In genomic region chr12:81128930-81129554, GRCh38 we compare ENCODE assay signal across 8 cellular contexts. TPM values are rescaled to one million over a fixed set of nuclear protein-coding genes. Genes with fewer than 3 reads are reported as not detected.
DNase-seq lines count a peak whose midpoint lies in the region; ATAC-seq and TF ChIP-seq lines count a peak whose summit lies in the region.

No MANE protein-coding gene starts in this region.

- H3K36me3 Mint-ChIP-seq in activated T-helper 17 cell treated with anti-CD3 and anti-CD28 coated beads, Interleukin-2, amount 50 U/mL, for 72 hours (ENCODE audit: low read depth): no peaks in the 10 kb centered on the region

- 2% methylated on average over 2 of the region's 2 CpGs for WGBS in liver

- H3K4me1 ChIP-seq in liver (ENCODE audit: control insufficient read depth in 4 of 4, insufficient read depth in 4 of 4, low read length in 3 of 4): peaks cover 0 to 2% (median under 1%) of the 10 kb centered on the region in 4 donors

- no peaks in the 10 kb centered on the region for H3K9me3 ChIP-seq in liver (ENCODE audit: control insufficient read depth in 4 of 4, low read length in 3 of 4)

- H3K27me3 Mint-ChIP-seq in activated T-helper 17 cell treated with anti-CD3 and anti-CD28 coated beads, Interleukin-2, amount 50 U/mL, for 72 hours: no peaks in the 10 kb centered on the region

- H3K9ac ChIP-seq in liver (ENCODE audit: low read depth in 1 of 2, low read length in 2 of 2): no peak overlapping the region

- peak; percentile 55 for DNase-seq in EH (ENCODE audit: low read depth)
- DNase-seq in NCI-H748 treated with DMSO at 0.1 percent for 48 hours (lab: John Stamatoyannopoulos, UW): peak; percentile 72
- DNase-seq in cerebellum (ENCODE audit: low spot score): peak; percentile 12
- DNase-seq in KG1 (lab: John Stamatoyannopoulos, UW): no peak

- no peak overlapping the region for H3K27ac Mint-ChIP-seq in activated T-helper 17 cell treated with anti-CD3 and anti-CD28 coated beads, Interleukin-2, amount 50 U/mL, for 72 hours

- H3K9me3 Mint-ChIP-seq in activated T-helper 17 cell treated with anti-CD3 and anti-CD28 coated beads, Interleukin-2, amount 50 U/mL, for 72 hours: peaks cover 18% of the 10 kb centered on the region

- no peak overlapping the region for H3K27ac ChIP-seq in liver (ENCODE audit: low read depth in 1 of 2, low read length in 2 of 2)

- H3K27me3 ChIP-seq in liver (ENCODE audit: control insufficient read depth in 4 of 4, insufficient read depth in 4 of 4, low read length in 3 of 4): no peaks in the 10 kb centered on the region

- TF ChIP-seq RAD21 in liver (IDR thresholded peaks at IDR 0.05): peak; percentile 89 to 93

- no peak overlapping the region for H3K4me3 Mint-ChIP-seq in activated T-helper 17 cell treated with anti-CD3 and anti-CD28 coated beads, Interleukin-2, amount 50 U/mL, for 72 hours

- H3K4me1 Mint-ChIP-seq in activated T-helper 17 cell treated with anti-CD3 and anti-CD28 coated beads, Interleukin-2, amount 50 U/mL, for 72 hours: no peaks in the 10 kb centered on the region

- peak; percentile 89 for TF ChIP-seq CTCF in liver (IDR thresholded peaks at IDR 0.05; ENCODE audit: low read depth, low read length, missing input control)

- ATAC-seq in GM21526 (IDR thresholded peaks at IDR 0.05; ENCODE audit: low FRiP score, unreplicated experiment) (peak; percentile 99), HG03571 (IDR thresholded peaks at IDR 0.05; ENCODE audit: unreplicated experiment) (peak; percentile 96)
- no peak for ATAC-seq in activated T-helper 17 cell treated with anti-CD3 and anti-CD28 coated beads, Interleukin-2, amount 50 U/mL, for 72 hours (replicated peaks)

- no peaks in the 10 kb centered on the region for H3K36me3 ChIP-seq in liver (ENCODE audit: control insufficient read depth in 4 of 4, insufficient read depth in 3 of 4, low read depth in 1 of 4, low read length in 3 of 4)

- no peak overlapping the region for H3K4me3 ChIP-seq in liver (ENCODE audit: low read depth in 1 of 3, low read length in 3 of 3)

TF ChIP-seq in liver, 16 proteins besides CTCF, POLR2A, EP300 and RAD21:
- TF ChIP-seq NR2F2 (IDR thresholded peaks at IDR 0.05): no peak
- peak; percentile 26 for TF ChIP-seq MAX (IDR thresholded peaks at IDR 0.05)
- no peak for TF ChIP-seq SP1 (IDR thresholded peaks at IDR 0.05)
- TF ChIP-seq ATF3 (IDR thresholded peaks at IDR 0.05): no peak
- TF ChIP-seq ZBTB33 (IDR thresholded peaks at IDR 0.05): no peak
- TF ChIP-seq RXRA (IDR thresholded peaks at IDR 0.05): peak; percentile 16 to 37
- TF ChIP-seq TAF1 (conservative IDR thresholded peaks at IDR 0.05): no peak
- TF ChIP-seq JUND (IDR thresholded peaks at IDR 0.05): no peak
- TF ChIP-seq FOXA2 (IDR thresholded peaks at IDR 0.05): no peak
- no peak for TF ChIP-seq EGR1 (IDR thresholded peaks at IDR 0.05; ENCODE audit: low read depth in 2 of 2)
- TF ChIP-seq YY1 (IDR thresholded peaks at IDR 0.05): no peak
- no peak for TF ChIP-seq REST (IDR thresholded peaks at IDR 0.05)
- no peak for TF ChIP-seq FOXA1 (IDR thresholded peaks at IDR 0.05)
- TF ChIP-seq HNF4G (IDR thresholded peaks at IDR 0.05): no peak
- TF ChIP-seq GABPA (IDR thresholded peaks at IDR 0.05 in 1 of 2, conservative IDR thresholded peaks at IDR 0.05 in 1 of 2): no peak
- peak in 1 of 2 donors; percentile 18 for TF ChIP-seq HNF4A (conservative IDR thresholded peaks at IDR 0.05)

RNA-seq across cellular contexts. Expression of gene ACSS3, which starts 51.2 kb away (rescaled TPM):
- 14.9 TPM for total RNA-seq in cerebellum
- total RNA-seq in liver: 10 to 100 TPM; 24.7 to 94.3 TPM
- polyA plus RNA-seq in liver: 10 to 100 TPM; 18.2 to 40.4 TPM
- total RNA-seq in activated T-helper 17 cell treated with anti-CD3 and anti-CD28 coated beads, Interleukin-2, amount 50 U/mL, for 72 hours: not detected

Comparison
In these comparisons a context has a peak if more than half of its experiments do, and no peak if none do; other contexts are left out.
1. RNA of gene ACSS3, which starts 51.2 kb away (total RNA-seq): 24.7 to 94.3 TPM in liver and 14.9 TPM in cerebellum (single experiment); not detected in activated T-helper 17 cell treated with anti-CD3 and anti-CD28 coated beads, Interleukin-2, amount 50 U/mL, for 72 hours; every median in the first group is over 10 times any median in the second.